19 cellular contexts compared by ENCODE assay signal in genomic region chrX:28135378-28136047, GRCh38.
DNase-seq lines count a peak whose midpoint lies in the region; ATAC-seq, FAIRE-seq and TF ChIP-seq lines count a peak whose summit lies in the region.
"Had no signal": no experiment of that assay in that cellular context is flagged by ENCODE, and none has a peak within 500 bp of the region (broad histone marks: within the 10 kb centered on the region; RNA-seq: fewer than 3 reads in every experiment).

No MANE protein-coding gene starts in this region.

- H3K36me3 ChIP-seq in liver (ENCODE audit: control insufficient read depth in 4 of 4, insufficient read depth in 3 of 4, low read depth in 1 of 4, low read length in 3 of 4) (no peaks in the 10 kb centered on the region), HepG2 (replicated peaks in 1 of 2; ENCODE audit: control insufficient read depth in 1 of 2, insufficient read depth in 2 of 2, low read length in 2 of 2) (no peaks in the 10 kb centered on the region)

- H3K4me3 ChIP-seq in liver (ENCODE audit: low read depth in 1 of 3, low read length in 3 of 3) (no peak overlapping the region), HepG2 (replicated peaks in 1 of 3; ENCODE audit: insufficient read depth in 1 of 3, low read depth in 2 of 3, low read length in 3 of 3) (no peak overlapping the region)

- CTCF ChIA-PET in HepG2 (lab: Yijun Ruan, JAX; ENCODE audit: low intra/inter-chr PET ratio, low total read pairs): no interaction called here

- TF ChIP-seq EP300 in HepG2 (IDR thresholded peaks at IDR 0.05; ENCODE audit: low read depth in 2 of 2, low read length in 2 of 2) (no peak), HepG2 (CRISPR knock-in tag; IDR thresholded peaks at IDR 0.05; ENCODE audit: borderline replicate concordance) (no peak)

- H3K4me1 ChIP-seq in liver (ENCODE audit: control insufficient read depth in 4 of 4, insufficient read depth in 4 of 4, low read length in 3 of 4): peaks cover 0 to 5% (median 4%) of the 10 kb centered on the region in 4 donors
- no peaks in the 10 kb centered on the region for H3K4me1 ChIP-seq in HepG2 (ENCODE audit: insufficient read depth, low read length)

- H3K27ac ChIP-seq in liver (ENCODE audit: low read depth in 1 of 2, low read length in 2 of 2) (no peak overlapping the region), HepG2 (ENCODE audit: extremely low read length, insufficient read depth, low read length) (no peak overlapping the region)
- H3K27ac ChIP-seq: KMS-11 had no signal

- H4K20me1 ChIP-seq in HepG2 (ENCODE audit: insufficient read depth, low read length): no peaks in the 10 kb centered on the region

- H3K9ac ChIP-seq in liver (ENCODE audit: low read depth in 1 of 2, low read length in 2 of 2): no peak overlapping the region
- H3K9ac ChIP-seq in HepG2 (ENCODE audit: insufficient read depth, low read depth, low read length): no peak overlapping the region
- H3K9ac ChIP-seq: KMS-11 had no signal

- no peaks in the 10 kb centered on the region for H3K79me2 ChIP-seq in HepG2 (ENCODE audit: insufficient read depth, low read length)

- TF ChIP-seq POLR2A in HepG2 (IDR thresholded peaks at IDR 0.05; ENCODE audit: insufficient read depth in 1 of 2, low read depth in 2 of 2, low read length in 2 of 2): no peak

- no peak overlapping the region for H2AFZ ChIP-seq in HepG2 (ENCODE audit: low read length)

- in situ Hi-C loops in HepG2 (cut with HindIII; ENCODE audit: extremely low pct_ligation_motif_present, low pct_unique_long_range_greater_than_20kb): no loop called here

- H3K27me3 ChIP-seq in liver (ENCODE audit: control insufficient read depth in 4 of 4, insufficient read depth in 4 of 4, low read length in 3 of 4) (no peaks in the 10 kb centered on the region), HepG2 (ENCODE audit: control insufficient read depth in 1 of 2, insufficient read depth in 2 of 2, low read length in 2 of 2) (no peaks in the 10 kb centered on the region)

- no TSS peak for BruUV-seq in HepG2 (replicated peaks; lab: Mats Ljungman, UMichigan)

- POLR2A ChIA-PET in HepG2 (lab: Yijun Ruan, JAX): no interaction called here

- DNase-seq in HepG2 (ENCODE audit: low spot score) (no peak), dermis blood vessel endothelial cell (peak; percentile 1), left lobe of liver (ENCODE audit: low spot score) (no peak), SHP77 (lab: John Stamatoyannopoulos, UW) (no peak), D721Med (ENCODE audit: insufficient read length, low spot score) (no peak), NCI-H2029 (lab: John Stamatoyannopoulos, UW) (no peak), globus pallidus (ENCODE audit: low spot score) (no peak)
- DNase-seq: 8988T, C1 segment of cervical spinal cord, MM.1S, NCI-H1105, NCI-H1694 treated with DMSO at 0.1 percent for 48 hours, NCI-H2171, NCI-H510A, SHP77 treated with DMSO at 0.1 percent for 48 hours had no signal

- TF ChIP-seq CTCF in liver (IDR thresholded peaks at IDR 0.05; ENCODE audit: low read depth, low read length, missing input control): no peak
- TF ChIP-seq CTCF in HepG2 (CRISPR knock-in tag; IDR thresholded peaks at IDR 0.05): no peak
- TF ChIP-seq CTCF in D721Med (IDR thresholded peaks at IDR 0.05; ENCODE audit: insufficient read depth, missing control alignments): no peak

- TF ChIP-seq RAD21 in liver (IDR thresholded peaks at IDR 0.05) (no peak), HepG2 (CRISPR knock-in tag; IDR thresholded peaks at IDR 0.05) (no peak)

- H3K4me2 ChIP-seq in HepG2 (ENCODE audit: low read depth, low read length): no peak overlapping the region

- intact Hi-C loops in HepG2 (cut with micrococcal nuclease; ENCODE audit: unreplicated experiment): no loop called here

- FAIRE-seq in HepG2 (lab: Jason Lieb, UNC) (no peak), D721Med (lab: Jason Lieb, UNC) (no peak)
- FAIRE-seq: H54, RCC 7860 had no signal

- 40% methylated on average over 6 of the region's 6 CpGs for WGBS in liver
- WGBS in HepG2 (ENCODE audit: low lambda C conversion rate): 1% methylated on average over 6 of the region's 6 CpGs

- H3K9me3 ChIP-seq in liver (ENCODE audit: control insufficient read depth in 4 of 4, low read length in 3 of 4) (no peaks in the 10 kb centered on the region), HepG2 (ENCODE audit: low read length) (no peaks in the 10 kb centered on the region)

- no peak for ATAC-seq in HepG2
- ATAC-seq in left lobe of liver: peak; percentile 55

TF ChIP-seq in liver, 16 proteins besides CTCF, POLR2A, EP300 and RAD21 (continues in another document):
- TF ChIP-seq RXRA (IDR thresholded peaks at IDR 0.05): peak in 1 of 2 donors; percentile 30
- no peak for TF ChIP-seq REST (IDR thresholded peaks at IDR 0.05)
- TF ChIP-seq FOXA2 (IDR thresholded peaks at IDR 0.05): peak; percentile 74
- TF ChIP-seq, protein P1, sequence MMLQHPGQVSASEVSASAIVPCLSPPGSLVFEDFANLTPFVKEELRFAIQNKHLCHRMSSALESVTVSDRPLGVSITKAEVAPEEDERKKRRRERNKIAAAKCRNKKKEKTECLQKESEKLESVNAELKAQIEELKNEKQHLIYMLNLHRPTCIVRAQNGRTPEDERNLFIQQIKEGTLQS (IDR thresholded peaks at IDR 0.05): no peak
- TF ChIP-seq MAX (IDR thresholded peaks at IDR 0.05): no peak
- TF ChIP-seq YY1 (IDR thresholded peaks at IDR 0.05): peak; percentile 17
- TF ChIP-seq NR2F2 (IDR thresholded peaks at IDR 0.05): no peak
- TF ChIP-seq GABPA (IDR thresholded peaks at IDR 0.05 in 1 of 2, conservative IDR thresholded peaks at IDR 0.05 in 1 of 2): no peak

TF ChIP-seq in HepG2, 621 proteins besides CTCF, POLR2A, EP300 and RAD21:
- TF ChIP-seq TOPORS (CRISPR knock-in tag; IDR thresholded peaks at IDR 0.05) (no peak), ZBTB10 (CRISPR knock-in tag; IDR thresholded peaks at IDR 0.05; ENCODE audit: borderline replicate concordance) (no peak), ZNF564 (CRISPR knock-in tag; IDR thresholded peaks at IDR 0.05) (no peak), HDAC2 (CRISPR knock-in tag; IDR thresholded peaks at IDR 0.05) (no peak), GZF1 (CRISPR knock-in tag; IDR thresholded peaks at IDR 0.05) (no peak), SP4 (CRISPR knock-in tag; IDR thresholded peaks at IDR 0.05) (no peak), ZNF75D (CRISPR knock-in tag; IDR thresholded peaks at IDR 0.05; ENCODE audit: borderline replicate concordance) (no peak), PHF5A (CRISPR knock-in tag; IDR thresholded peaks at IDR 0.05; ENCODE audit: low read depth, unreplicated experiment) (no peak), DZIP1 (CRISPR knock-in tag; IDR thresholded peaks at IDR 0.05) (no peak), FOXK2 (IDR thresholded peaks at IDR 0.05) (no peak), ZNF180 (CRISPR knock-in tag; IDR thresholded peaks at IDR 0.05; ENCODE audit: borderline replicate concordance, low read depth) (no peak), ZNF530 (CRISPR knock-in tag; IDR thresholded peaks at IDR 0.05; ENCODE audit: low read depth) (no peak), ZNF670 (CRISPR knock-in tag; IDR thresholded peaks at IDR 0.05; ENCODE audit: borderline replicate concordance) (no peak), ZNF260 (CRISPR knock-in tag; IDR thresholded peaks at IDR 0.05; ENCODE audit: borderline replicate concordance, low read depth) (no peak)
- TF ChIP-seq, protein P1 (CRISPR knock-in tag; IDR thresholded peaks at IDR 0.05): no peak
